1 cellular context compared by ENCODE assay signal in the genomic region with DNA sequence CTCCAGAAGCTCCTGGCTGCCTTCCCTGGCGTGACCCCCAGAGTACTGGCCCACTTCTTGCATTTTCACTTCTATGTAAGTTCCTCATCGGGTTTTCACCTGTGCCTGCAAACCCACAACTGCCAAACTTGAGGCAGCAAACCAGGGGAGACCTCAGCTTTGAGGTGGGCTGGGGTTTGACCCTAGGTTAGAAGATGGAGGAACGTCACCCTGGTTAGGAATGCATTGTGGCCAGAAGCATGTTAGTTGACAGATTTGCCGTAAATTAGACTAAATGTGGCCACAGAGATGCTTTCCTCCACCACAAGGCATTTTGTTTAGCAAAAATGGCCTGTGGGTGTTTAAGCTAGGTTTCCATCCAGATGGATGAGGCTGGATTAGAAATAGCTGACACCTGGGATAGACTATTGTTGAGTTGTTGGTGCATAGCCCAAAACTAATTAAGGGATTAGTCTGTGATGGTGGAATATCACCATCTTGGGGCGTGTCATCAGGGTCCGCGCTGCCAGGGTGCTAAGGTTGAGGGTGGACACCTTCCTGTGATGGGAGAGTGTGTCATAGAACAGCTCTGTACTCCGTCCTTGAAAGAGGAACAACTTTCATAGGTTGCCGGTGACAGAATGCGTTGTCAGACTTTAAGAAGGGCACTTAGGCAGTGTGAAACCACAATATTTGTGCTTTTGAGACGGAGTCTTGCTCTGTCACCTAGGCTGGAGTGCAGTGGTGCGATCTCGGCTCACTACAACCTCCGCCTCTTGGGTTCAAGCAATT.
TF ChIP-seq lines count a peak whose summit lies in the region.

No MANE protein-coding gene starts in this region.

TF ChIP-seq in endothelial cell of umbilical vein, 7 proteins besides CTCF, POLR2A, EP300 and RAD21:
- TF ChIP-seq JUN (IDR thresholded peaks at IDR 0.05; ENCODE audit: borderline replicate concordance, insufficient read depth, insufficient read length, low read depth) (no peak), MYC (IDR thresholded peaks at IDR 0.05; ENCODE audit: low read depth, low read length) (no peak)
